Comparison of ENCODE assay signal across 8 cellular contexts in genomic region chr17:50426814-50427787, GRCh38. TPM values are rescaled to one million over a fixed set of nuclear protein-coding genes. Genes with fewer than 3 reads are reported as not detected.
DNase-seq lines count a peak whose midpoint lies in the region; ATAC-seq and TF ChIP-seq lines count a peak whose summit lies in the region.

No MANE protein-coding gene starts in this region.

- peak in 2 of 3 experiments; percentile 14 to 33 for TF ChIP-seq CTCF in nephron (IDR thresholded peaks at IDR 0.05; ENCODE audit: unreplicated experiment in 3 of 3)

- CTCF ChIA-PET in activated CD8-positive, alpha-beta T cell treated with anti-CD3 and anti-CD28 coated beads, Interleukin-2, amount 10 ng/mL, durations not matched to agents 7 days and 5 days (lab: Charles Lee), result interaction anchor here (0.7 to 4.5 kb wide), 8 partner anchors 8 to 52 kb away, joined by 3 to 44 read pairs (median 4); partner anchors contain the start of genes LRRC59 and RSAD1

- ATAC-seq in activated CD8-positive, alpha-beta T cell treated with anti-CD3 and anti-CD28 coated beads, Interleukin-2, amount 10 ng/mL, durations not matched to agents 7 days and 5 days, result peak; percentile 50
- ATAC-seq in GM21737 (IDR thresholded peaks at IDR 0.05; ENCODE audit: unreplicated experiment), result no peak

- peaks cover 28% of the 10 kb centered on the region for H3K4me1 Mint-ChIP-seq in activated CD8-positive, alpha-beta T cell treated with anti-CD3 and anti-CD28 coated beads, Interleukin-2, amount 10 ng/mL, durations not matched to agents 7 days and 5 days (ENCODE audit: low read depth)
- H3K4me1 Mint-ChIP-seq in nephron, result peaks cover 56% of the 10 kb centered on the region

- peaks cover 2% of the 10 kb centered on the region for H3K36me3 Mint-ChIP-seq in activated CD8-positive, alpha-beta T cell treated with anti-CD3 and anti-CD28 coated beads, Interleukin-2, amount 10 ng/mL, durations not matched to agents 7 days and 5 days (ENCODE audit: low read depth)
- no peaks in the 10 kb centered on the region for H3K36me3 Mint-ChIP-seq in nephron (ENCODE audit: low read depth)

- H3K27me3 Mint-ChIP-seq in activated CD8-positive, alpha-beta T cell treated with anti-CD3 and anti-CD28 coated beads, Interleukin-2, amount 10 ng/mL, durations not matched to agents 7 days and 5 days (ENCODE audit: low read depth), result no peaks in the 10 kb centered on the region
- H3K27me3 Mint-ChIP-seq in nephron (ENCODE audit: low read depth), result peaks cover 4% of the 10 kb centered on the region

- H3K27ac Mint-ChIP-seq in activated CD8-positive, alpha-beta T cell treated with anti-CD3 and anti-CD28 coated beads, Interleukin-2, amount 10 ng/mL, durations not matched to agents 7 days and 5 days, result peak overlapping the region; percentile 79
- H3K27ac Mint-ChIP-seq in nephron, result peak overlapping the region; percentile 85 to 97 (median 91)

- POLR2A ChIA-PET in activated CD8-positive, alpha-beta T cell treated with anti-CD3 and anti-CD28 coated beads, Interleukin-2, amount 10 ng/mL, durations not matched to agents 7 days and 5 days (lab: Charles Lee), result interaction anchor here (1.0 to 1.9 kb wide), 4 partner anchors 30 to 55 kb away, joined by 3 to 14 read pairs (median 4); partner anchors contain the start of genes EME1 and LRRC59

- H3K36me3 ChIP-seq in KOPT-K1 (ENCODE audit: insufficient read depth, low read length), result no peaks in the 10 kb centered on the region

- H3K9me3 ChIP-seq in KOPT-K1 (ENCODE audit: insufficient read depth, low read length, poor library complexity, severe bottlenecking), result no peaks in the 10 kb centered on the region

- no peaks in the 10 kb centered on the region for H3K9me3 Mint-ChIP-seq in activated CD8-positive, alpha-beta T cell treated with anti-CD3 and anti-CD28 coated beads, Interleukin-2, amount 10 ng/mL, durations not matched to agents 7 days and 5 days (ENCODE audit: insufficient read depth)
- H3K9me3 Mint-ChIP-seq in nephron, result no peaks in the 10 kb centered on the region

- H3K27ac ChIP-seq in KOPT-K1 (ENCODE audit: low read depth, low read length, poor library complexity, severe bottlenecking), result peak overlapping the region; percentile 77

- DNase-seq in NOMO-1 (lab: John Stamatoyannopoulos, UW; ENCODE audit: unreplicated experiment in 2 of 2), result peak; percentile 9 to 23
- DNase-seq in NOMO-1 treated with dmso at 0.1 percent for 144 hours (lab: John Stamatoyannopoulos, UW; ENCODE audit: unreplicated experiment), result no peak
- DNase-seq in activated CD8-positive, alpha-beta T cell treated with anti-CD3 and anti-CD28 coated beads, Interleukin-2, amount 10 ng/mL, durations not matched to agents 7 days and 5 days, result peak; percentile 42
- peak; percentile 27 for DNase-seq in fibroblast of peridontal ligament (ENCODE audit: extremely low read depth)
- no peak for DNase-seq in COR-L47 (lab: John Stamatoyannopoulos, UW)

- H3K4me3 Mint-ChIP-seq in activated CD8-positive, alpha-beta T cell treated with anti-CD3 and anti-CD28 coated beads, Interleukin-2, amount 10 ng/mL, durations not matched to agents 7 days and 5 days, result peak overlapping the region; percentile 82
- H3K4me3 Mint-ChIP-seq in nephron, result peak overlapping the region; percentile 85 to 93 (median 92)

RNA-seq across cellular contexts. Expression of gene ACSF2, which starts 1.1 kb away (rescaled TPM):
- total RNA-seq in activated CD8-positive, alpha-beta T cell treated with anti-CD3 and anti-CD28 coated beads, Interleukin-2, amount 10 ng/mL, durations not matched to agents 7 days and 5 days, result 10 to 100 TPM; 33.1 to 33.4 TPM

RNA-seq across cellular contexts. Expression of gene LRRC59, which starts 29.8 kb away (rescaled TPM):
- total RNA-seq in activated CD8-positive, alpha-beta T cell treated with anti-CD3 and anti-CD28 coated beads, Interleukin-2, amount 10 ng/mL, durations not matched to agents 7 days and 5 days, result 10 to 100 TPM; 77.7 to 77.9 TPM

RNA-seq across cellular contexts. Expression of gene CHAD, which starts 41.6 kb away (rescaled TPM):
- not detected for total RNA-seq in activated CD8-positive, alpha-beta T cell treated with anti-CD3 and anti-CD28 coated beads, Interleukin-2, amount 10 ng/mL, durations not matched to agents 7 days and 5 days

RNA-seq across cellular contexts. Expression of gene RSAD1, which starts 51.6 kb away (rescaled TPM):
- total RNA-seq in activated CD8-positive, alpha-beta T cell treated with anti-CD3 and anti-CD28 coated beads, Interleukin-2, amount 10 ng/mL, durations not matched to agents 7 days and 5 days, result 10 to 100 TPM; 26.6 to 28.4 TPM

RNA-seq across cellular contexts. Expression of gene EME1, which starts 54.1 kb away (rescaled TPM):
- total RNA-seq in activated CD8-positive, alpha-beta T cell treated with anti-CD3 and anti-CD28 coated beads, Interleukin-2, amount 10 ng/mL, durations not matched to agents 7 days and 5 days, result 10 to 100 TPM; 23.5 to 27.8 TPM

Comparison
In these comparisons a context has a peak if more than half of its experiments do, and no peak if none do; other contexts are left out.
1. DNase-seq: peak in NOMO-1 (2 of 2), activated CD8-positive, alpha-beta T cell treated with anti-CD3 and anti-CD28 coated beads, Interleukin-2, amount 10 ng/mL, durations not matched to agents 7 days and 5 days (single experiment) and fibroblast of peridontal ligament (single experiment); none in NOMO-1 treated with dmso at 0.1 percent for 144 hours (single experiment) and COR-L47 (single experiment).